ENCODE assay signal across 9 cellular contexts in genomic region chr15:75274509-75275107, GRCh38. TPM values are rescaled to one million over a fixed set of nuclear protein-coding genes. Genes with fewer than 3 reads are reported as not detected.
DNase-seq lines count a peak whose midpoint lies in the region; ATAC-seq and TF ChIP-seq lines count a peak whose summit lies in the region.
"Not testable (repeated sequence)": the region's sequence is repeated elsewhere in the genome, so short reads cannot be mapped to it uniquely, and the experiment has no call there.
"Had no signal": no experiment of that assay in that cellular context is flagged by ENCODE, and none has a peak within 500 bp of the region (broad histone marks: within the 10 kb centered on the region; RNA-seq: fewer than 3 reads in every experiment).

No MANE protein-coding gene starts in this region.

- not testable (repeated sequence) for H3K4me3 Mint-ChIP-seq in activated naive CD4-positive, alpha-beta T cell treated with anti-CD3 and anti-CD28 coated beads for 36 hours

- POLR2A ChIA-PET in A673 (lab: Charles Lee; ENCODE audit: low non-redundant PET): not testable (repeated sequence)

- ATAC-seq in GM18520 (IDR thresholded peaks at IDR 0.05; ENCODE audit: unreplicated experiment) (peak; percentile 89), HG03354 (IDR thresholded peaks at IDR 0.05; ENCODE audit: poor library complexity, severe bottlenecking, unreplicated experiment) (peak; percentile 68), mucosa of descending colon (peak; percentile 85)

- BruUV-seq in A673 (replicated peaks; lab: Mats Ljungman, UMichigan): not testable (repeated sequence)

- not testable (repeated sequence) for H3K36me3 ChIP-seq in A673 (ENCODE audit: insufficient read depth, low read length, poor library complexity, severe bottlenecking); mucosa of descending colon (ENCODE audit: low read depth)

- CTCF ChIA-PET in A673 (lab: Charles Lee): not testable (repeated sequence)
- CTCF ChIA-PET in activated naive CD4-positive, alpha-beta T cell treated with anti-CD3 and anti-CD28 coated beads for 36 hours (lab: Charles Lee): interaction anchor here (0.6 to 0.8 kb wide), 2 partner anchors 245 to 652 kb away, joined by 3 to 4 read pairs; no protein-coding TSS in a partner anchor

- not testable (repeated sequence) for H3K27ac Mint-ChIP-seq in activated naive CD4-positive, alpha-beta T cell treated with anti-CD3 and anti-CD28 coated beads for 36 hours

- H3K27me3 ChIP-seq in A673 (replicated peaks; ENCODE audit: insufficient read depth, low read depth, low read length, poor library complexity): not testable (repeated sequence)

- H3K9me3 Mint-ChIP-seq in activated naive CD4-positive, alpha-beta T cell treated with anti-CD3 and anti-CD28 coated beads for 36 hours: not testable (repeated sequence)

- H3K27ac ChIP-seq in A673 (ENCODE audit: low read depth, low read length, poor library complexity, severe bottlenecking); VCaP: not testable (repeated sequence)

- TF ChIP-seq CTCF in A673 (conservative IDR thresholded peaks at IDR 0.05; ENCODE audit: low read depth, low read length) (peak; percentile 48), VCaP (conservative IDR thresholded peaks at IDR 0.05) (peak; percentile 98), fibroblast of mammary gland (conservative IDR thresholded peaks at IDR 0.05; ENCODE audit: control insufficient read depth, insufficient read depth, low read depth, low read length) (peak; percentile 30), mucosa of descending colon (IDR thresholded peaks at IDR 0.05) (peak; percentile 50)

- not testable (repeated sequence) for H3K36me3 Mint-ChIP-seq in activated naive CD4-positive, alpha-beta T cell treated with anti-CD3 and anti-CD28 coated beads for 36 hours (ENCODE audit: low read depth)

- H3K4me1 ChIP-seq in A673 (ENCODE audit: insufficient read depth, low read length, poor library complexity, severe bottlenecking); mucosa of descending colon (ENCODE audit: low read depth): not testable (repeated sequence)

- not testable (repeated sequence) for H3K4me3 ChIP-seq in A673 (ENCODE audit: low read depth, low read length, poor library complexity, severe bottlenecking); fibroblast of mammary gland (ENCODE audit: control insufficient read depth, low read depth, low read length); mucosa of descending colon

- H3K27me3 Mint-ChIP-seq in activated naive CD4-positive, alpha-beta T cell treated with anti-CD3 and anti-CD28 coated beads for 36 hours (ENCODE audit: low read depth): not testable (repeated sequence)

- not testable (repeated sequence) for H3K4me1 Mint-ChIP-seq in activated naive CD4-positive, alpha-beta T cell treated with anti-CD3 and anti-CD28 coated beads for 36 hours (ENCODE audit: low read depth)

- DNase-seq in A673 (ENCODE audit: low spot score): peak; percentile 19
- peak; percentile 85 for DNase-seq in activated naive CD4-positive, alpha-beta T cell treated with anti-CD3 and anti-CD28 coated beads for 36 hours
- peak; percentile 14 for DNase-seq in fibroblast of mammary gland (ENCODE audit: low read depth)
- DNase-seq in mucosa of descending colon: peak; percentile 4 to 98 (median 82)
- DNase-seq in stimulated activated CD4-positive, alpha-beta T cell treated with anti-CD3 and anti-CD28 coated beads, Interleukin-4, amount 100 ng/mL, for 48 hours (ENCODE audit: low read depth in 2 of 2): peak; percentile 51 to 72

- H3K9me3 ChIP-seq in A673 (ENCODE audit: low read depth, low read length, poor library complexity, severe bottlenecking); mucosa of descending colon: not testable (repeated sequence)

- intact Hi-C loops in A673 (cut with micrococcal nuclease; ENCODE audit: unreplicated experiment): loop anchor here (10.0 kb wide), 1 partner anchor 950 kb away; no protein-coding TSS in a partner anchor
- intact Hi-C loops in activated naive CD4-positive, alpha-beta T cell treated with anti-CD3 and anti-CD28 coated beads for 36 hours (cut with micrococcal nuclease); mucosa of descending colon (cut with DNase I, micrococcal nuclease): not testable (repeated sequence)

RNA-seq across cellular contexts. Expression of gene GOLGA6D, which starts 8.0 kb away (rescaled TPM):
- total RNA-seq in A673 (2021) (0.13 TPM in 1 of 2 replicates, not detected in the other), mucosa of descending colon (not detected)
- not detected for total RNA-seq in activated naive CD4-positive, alpha-beta T cell treated with anti-CD3 and anti-CD28 coated beads for 36 hours
- total RNA-seq: renal cortical epithelial cell had no signal

RNA-seq across cellular contexts. Expression of gene GOLGA6C, which starts 16.5 kb away (rescaled TPM):
- total RNA-seq in A673 (2021) (not detected in 2 replicates), mucosa of descending colon (not detected)
- under 1 TPM in 1 of 2 experiments, not detected in 1; 0.10 TPM for total RNA-seq in activated naive CD4-positive, alpha-beta T cell treated with anti-CD3 and anti-CD28 coated beads for 36 hours
- total RNA-seq: renal cortical epithelial cell had no signal

Comparison
In these comparisons a context has a peak if more than half of its experiments do, and no peak if none do; other contexts are left out.
1. DNase-seq: peak in every context shown above with its lines; median percentile 85 in activated naive CD4-positive, alpha-beta T cell treated with anti-CD3 and anti-CD28 coated beads for 36 hours; 82 in mucosa of descending colon; 62 in stimulated activated CD4-positive, alpha-beta T cell treated with anti-CD3 and anti-CD28 coated beads, Interleukin-4, amount 100 ng/mL, for 48 hours; 19 in A673; 14 in fibroblast of mammary gland.
2. CTCF ChIP-seq: peak in every context shown above with its lines; median percentile 98 in VCaP; 50 in mucosa of descending colon; 48 in A673; 30 in fibroblast of mammary gland.